Comparison of ENCODE assay signal across 18 cellular contexts in the genomic region with DNA sequence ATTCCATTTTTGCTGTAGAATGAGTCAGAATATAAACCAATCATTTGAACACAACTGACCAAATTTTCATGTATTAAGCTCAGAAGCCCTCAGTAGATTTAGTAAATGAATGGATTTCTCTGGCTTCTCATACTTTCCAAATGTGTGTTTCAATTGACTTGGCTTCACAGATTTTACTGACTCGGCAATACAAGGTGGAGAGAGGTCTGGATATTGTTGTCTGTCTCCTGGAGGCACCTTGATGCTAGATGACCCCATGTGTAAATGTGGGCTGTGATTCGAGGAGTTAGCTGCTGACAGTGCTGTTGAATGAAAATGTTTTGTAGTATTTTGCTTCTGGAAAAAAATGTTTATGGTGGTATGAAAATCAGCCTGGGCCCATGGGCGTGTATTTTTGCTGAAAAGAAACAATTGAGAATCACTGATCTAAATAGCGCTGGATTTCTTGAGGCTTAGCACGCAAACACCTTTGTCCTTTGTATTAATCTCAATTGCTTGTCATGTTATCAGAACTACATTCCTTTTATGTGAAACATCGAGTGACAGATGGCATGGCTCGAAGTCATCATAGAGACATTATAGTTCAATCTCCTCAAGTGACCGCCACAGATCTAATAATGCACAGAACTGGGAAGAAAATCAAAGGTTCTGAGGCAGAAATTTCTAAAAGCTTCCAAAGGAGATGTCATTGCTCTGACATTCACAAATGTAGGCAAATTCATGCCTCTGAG.
"Had no signal": no experiment of that assay in that cellular context is flagged by ENCODE, and none has a peak within 500 bp of the region (broad histone marks: within the 10 kb centered on the region; RNA-seq: fewer than 3 reads in every experiment).

No MANE protein-coding gene starts in this region.

- H3K27ac ChIP-seq: gastrocnemius medialis, heart right ventricle, neutrophil, psoas muscle, sigmoid colon, tibial artery had no signal

- FAIRE-seq: endometrium had no signal

- ATAC-seq: gastrocnemius medialis; left lobe of liver; psoas muscle; stimulated activated effector memory CD8-positive, alpha-beta T cell treated with anti-CD3 and anti-CD28 coated beads, Interleukin-12 subunit alpha, Interleukin-12 subunit beta, amount 100 ng/mL, for 72 hours; stimulated activated naive CD8-positive, alpha-beta T cell treated with anti-CD3 and anti-CD28 coated beads, Interleukin-15, Interleukin-2, amounts not matched to agents 100 U/mL and 50 U/mL, for 24 hours had no signal

- H3K4me3 ChIP-seq: gastrocnemius medialis, heart right ventricle, lung, psoas muscle, sigmoid colon, tibial artery had no signal

- H3K4me1 ChIP-seq: gastrocnemius medialis, psoas muscle, sigmoid colon, tibial artery had no signal

- H3K36me3 ChIP-seq: gastrocnemius medialis, heart right ventricle, neutrophil, sigmoid colon, tibial artery had no signal

- DNase-seq: central memory CD4-positive, alpha-beta T cell; effector memory CD4-positive, alpha-beta T cell; gastrocnemius medialis; heart right ventricle; mesenchymal stem cell; midbrain; naive B cell; psoas muscle; sigmoid colon; stimulated activated CD4-positive, alpha-beta T cell treated with anti-CD3 and anti-CD28 coated beads, Interleukin-4, amount 100 ng/mL, for 1 hour; stimulated activated CD8-positive, alpha-beta memory T cell treated with anti-CD3 and anti-CD28 coated beads, Interleukin-4, amount 100 ng/mL, for 48 hours; stimulated activated naive CD8-positive, alpha-beta T cell treated with anti-CD3 and anti-CD28 coated beads, Interleukin-15, Interleukin-2, amounts not matched to agents 100 U/mL and 50 U/mL, for 24 hours; tibial artery had no signal

- H3K9me3 ChIP-seq: gastrocnemius medialis, heart right ventricle, neutrophil, psoas muscle, sigmoid colon, tibial artery had no signal
